Comparison of ENCODE assay signal across 14 cellular contexts in the genomic region with DNA sequence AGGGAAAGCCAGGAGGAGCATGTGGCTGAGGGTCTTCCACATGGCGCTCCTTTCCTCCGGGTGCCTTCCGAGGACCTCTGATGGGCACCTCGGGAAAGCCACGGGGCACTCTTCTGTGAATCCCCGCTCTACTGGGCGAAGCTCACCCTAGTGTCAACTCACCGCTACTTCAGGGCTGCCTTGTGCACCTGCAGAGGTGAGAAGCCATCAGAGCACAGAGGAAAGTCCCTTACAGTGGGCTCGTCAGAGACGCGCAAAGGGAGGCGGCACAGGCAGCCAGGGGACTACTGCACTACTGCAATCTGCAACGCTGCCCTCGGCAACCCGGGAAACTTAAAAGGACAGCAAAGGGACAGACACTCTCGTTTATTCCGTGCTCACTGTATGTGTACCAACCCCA. TPM values are rescaled to one million over a fixed set of nuclear protein-coding genes. Genes with fewer than 3 reads are reported as not detected.
DNase-seq lines count a peak whose midpoint lies in the region; ATAC-seq, FAIRE-seq and TF ChIP-seq lines count a peak whose summit lies in the region.
"Not testable (repeated sequence)": the region's sequence is repeated elsewhere in the genome, so short reads cannot be mapped to it uniquely, and the experiment has no call there.
"Had no signal": no experiment of that assay in that cellular context is flagged by ENCODE, and none has a peak within 500 bp of the region (broad histone marks: within the 10 kb centered on the region; RNA-seq: fewer than 3 reads in every experiment).

No MANE protein-coding gene starts in this region.

- peak; percentile 35 to 40 for ATAC-seq in CD4-positive, CD25-positive, alpha-beta regulatory T cell (ENCODE audit: low read depth in 2 of 2)
- peak; percentile 39 for ATAC-seq in GM18907 (IDR thresholded peaks at IDR 0.05; ENCODE audit: unreplicated experiment)
- ATAC-seq in GM21360 (IDR thresholded peaks at IDR 0.05; ENCODE audit: unreplicated experiment): peak; percentile 29
- ATAC-seq in HCT116: 0 out of 2 replicates have a peak, but pooled peaks have one; percentile 10
- peak; percentile 37 for ATAC-seq in HG02973 (IDR thresholded peaks at IDR 0.05; ENCODE audit: unreplicated experiment)
- peak; percentile 28 for ATAC-seq in HG03342 (IDR thresholded peaks at IDR 0.05; ENCODE audit: unreplicated experiment)
- peak; percentile 53 for ATAC-seq in T-helper 17 cell
- peak; percentile 30 for ATAC-seq in HepG2

- not testable (repeated sequence) for H3K36me3 Mint-ChIP-seq in CD4-positive, CD25-positive, alpha-beta regulatory T cell; T-helper 17 cell (ENCODE audit: low read depth)

- H3K9me3 Mint-ChIP-seq in CD4-positive, CD25-positive, alpha-beta regulatory T cell: not testable (repeated sequence)

- FAIRE-seq in HepG2 (lab: Jason Lieb, UNC): not testable (repeated sequence)

- POLR2A ChIA-PET in HCT116 (lab: Charles Lee); HepG2 (lab: Yijun Ruan, JAX): not testable (repeated sequence)

- H3K27me3 Mint-ChIP-seq in CD4-positive, CD25-positive, alpha-beta regulatory T cell; T-helper 17 cell: not testable (repeated sequence)

- not testable (repeated sequence) for TF ChIP-seq EP300 in HepG2 (IDR thresholded peaks at IDR 0.05; ENCODE audit: low read depth in 2 of 2, low read length in 2 of 2); HepG2 (CRISPR knock-in tag; IDR thresholded peaks at IDR 0.05; ENCODE audit: borderline replicate concordance)

- not testable (repeated sequence) for DNase-seq in CD4-positive, CD25-positive, alpha-beta regulatory T cell; HCT116 (ENCODE audit: low read depth, low spot score); T-helper 17 cell; HepG2 (ENCODE audit: low spot score)

- TF ChIP-seq CTCF in HCT116 (IDR thresholded peaks at IDR 0.05 in 2 of 3, conservative IDR thresholded peaks at IDR 0.05 in 1 of 3; ENCODE audit: borderline replicate concordance in 1 of 3, insufficient read depth in 1 of 3, low read depth in 2 of 3, low read length in 2 of 3); HepG2 (CRISPR knock-in tag; IDR thresholded peaks at IDR 0.05): not testable (repeated sequence)

- in situ Hi-C loops in HepG2 (cut with HindIII; ENCODE audit: extremely low pct_ligation_motif_present, low pct_unique_long_range_greater_than_20kb): not testable (repeated sequence)

- not testable (repeated sequence) for H3K79me2 ChIP-seq in HCT116 (ENCODE audit: insufficient read depth, low read length); HepG2 (ENCODE audit: insufficient read depth, low read length)

- not testable (repeated sequence) for H3K4me3 Mint-ChIP-seq in CD4-positive, CD25-positive, alpha-beta regulatory T cell; T-helper 17 cell

- not testable (repeated sequence) for H3K27ac Mint-ChIP-seq in CD4-positive, CD25-positive, alpha-beta regulatory T cell; T-helper 17 cell

- not testable (repeated sequence) for BruUV-seq in HCT116 (replicated peaks; lab: Mats Ljungman, UMichigan); HepG2 (replicated peaks; lab: Mats Ljungman, UMichigan)

- H3K9ac ChIP-seq in HCT116 (ENCODE audit: low read length); HepG2 (ENCODE audit: insufficient read depth, low read depth, low read length): not testable (repeated sequence)

- not testable (repeated sequence) for TF ChIP-seq POLR2A in HCT116 (IDR thresholded peaks at IDR 0.05; ENCODE audit: borderline replicate concordance, extremely low read depth, insufficient read depth, insufficient read length); HepG2 (IDR thresholded peaks at IDR 0.05; ENCODE audit: insufficient read depth in 1 of 2, low read depth in 2 of 2, low read length in 2 of 2)

- H3K4me1 ChIP-seq in CD4-positive, CD25-positive, alpha-beta regulatory T cell (ENCODE audit: control insufficient read depth, insufficient read depth, low read length, poor library complexity, severe bottlenecking); HCT116 (ENCODE audit: control insufficient read depth in 1 of 2, insufficient read depth in 2 of 2, low read length in 2 of 2); HepG2 (ENCODE audit: insufficient read depth, low read length): not testable (repeated sequence)

- H3K9me2 ChIP-seq in HCT116 (ENCODE audit: insufficient read depth): not testable (repeated sequence)

- not testable (repeated sequence) for H3K4me2 ChIP-seq in HCT116 (ENCODE audit: low read length); HepG2 (ENCODE audit: low read depth, low read length)

- H3K9me3 ChIP-seq in CD4-positive, CD25-positive, alpha-beta regulatory T cell (ENCODE audit: control insufficient read depth in 2 of 2, low read length in 2 of 2); HCT116 (ENCODE audit: control insufficient read depth in 1 of 2, insufficient read depth in 1 of 2, low read depth in 1 of 2, low read length in 2 of 2); T-helper 17 cell (ENCODE audit: control insufficient read depth, low read length, poor library complexity, severe bottlenecking); HepG2 (ENCODE audit: low read length): not testable (repeated sequence)

- not testable (repeated sequence) for H3K27me3 ChIP-seq in CD4-positive, CD25-positive, alpha-beta regulatory T cell (ENCODE audit: control insufficient read depth, insufficient read depth, low read length); HCT116 (ENCODE audit: insufficient read depth, low read length); HepG2 (ENCODE audit: control insufficient read depth in 1 of 2, insufficient read depth in 2 of 2, low read length in 2 of 2)

- intact Hi-C loops in HCT116 (cut with micrococcal nuclease); HepG2 (cut with micrococcal nuclease; ENCODE audit: unreplicated experiment): not testable (repeated sequence)

- not testable (repeated sequence) for H3K36me3 ChIP-seq in CD4-positive, CD25-positive, alpha-beta regulatory T cell (ENCODE audit: control insufficient read depth, insufficient read depth, low read length); HCT116 (ENCODE audit: control insufficient read depth in 1 of 2, insufficient read depth in 2 of 2, low read length in 2 of 2); HepG2 (replicated peaks in 1 of 2; ENCODE audit: control insufficient read depth in 1 of 2, insufficient read depth in 2 of 2, low read length in 2 of 2)

- H2AFZ ChIP-seq in HCT116 (ENCODE audit: low read depth, low read length, poor library complexity, severe bottlenecking); HepG2 (ENCODE audit: low read length): not testable (repeated sequence)

- H3K4me1 Mint-ChIP-seq in CD4-positive, CD25-positive, alpha-beta regulatory T cell; T-helper 17 cell: not testable (repeated sequence)

- TF ChIP-seq RAD21 in HCT116 (IDR thresholded peaks at IDR 0.05; ENCODE audit: low read depth); HepG2 (CRISPR knock-in tag; IDR thresholded peaks at IDR 0.05): not testable (repeated sequence)

- RAD21 ChIA-PET in HCT116 (lab: Charles Lee; ENCODE audit: low non-redundant PET in 1 of 2, low total read pairs in 2 of 2, uncharacterized antibody in 2 of 2, unreplicated experiment in 2 of 2): not testable (repeated sequence)

- not testable (repeated sequence) for H3K4me3 ChIP-seq in CD4-positive, CD25-positive, alpha-beta regulatory T cell (ENCODE audit: low read depth, low read length); HCT116 (replicated peaks in 1 of 2; ENCODE audit: low read depth in 1 of 2, low read length in 2 of 2); HepG2 (replicated peaks in 1 of 3; ENCODE audit: insufficient read depth in 1 of 3, low read depth in 2 of 3, low read length in 3 of 3)

- not testable (repeated sequence) for H4K20me1 ChIP-seq in HCT116 (ENCODE audit: insufficient read depth); HepG2 (ENCODE audit: insufficient read depth, low read length)

- H3K27ac ChIP-seq in CD4-positive, CD25-positive, alpha-beta regulatory T cell (ENCODE audit: insufficient read depth, low read length, poor library complexity, severe bottlenecking); HCT116 (ENCODE audit: low read depth, low read length); HepG2 (ENCODE audit: extremely low read length, insufficient read depth, low read length): not testable (repeated sequence)

- CTCF ChIA-PET in HCT116 (lab: Charles Lee); HepG2 (lab: Yijun Ruan, JAX; ENCODE audit: low intra/inter-chr PET ratio, low total read pairs): not testable (repeated sequence)

- no CpG with 5 or more reads among the region's 17 CpGs for WGBS in HepG2 (ENCODE audit: low lambda C conversion rate)

RNA-seq across cellular contexts. Expression of a gene that starts 1.4 kb away (rescaled TPM):
- 41.3 TPM for total RNA-seq in CD4-positive, CD25-positive, alpha-beta regulatory T cell
- polyA plus RNA-seq in CD4-positive, CD25-positive, alpha-beta regulatory T cell: 10 to 100 TPM; 12.7 to 13.9 (median 12.9) TPM
- 1.3 TPM for total RNA-seq in HCT116 (2021; ENCODE audit: unreplicated experiment)
- 1.3 and 1.6 TPM in 2 replicates for polyA plus RNA-seq in HCT116 (2012)
- total RNA-seq in T-helper 17 cell: 10 to 100 TPM; 23.8 to 27.1 TPM
- 0.04 TPM in 1 of 2 replicates, not detected in the other for total RNA-seq in HepG2 (2016; rRNA removed; fragmentation: Illumina TruSeq; extraction: Trizol)
- not detected in 2 replicates for total RNA-seq in HepG2 (2016; cell fraction: cytosol; rRNA removed; fragmentation: Illumina TruSeq; extraction: Trizol; ENCODE audit: low read depth)
- total RNA-seq in HepG2 (2016; cell fraction: insoluble cytoplasmic fraction; rRNA removed; fragmentation: Illumina TruSeq; extraction: Trizol): 0.07 TPM in 1 of 2 replicates, not detected in the other
- total RNA-seq in HepG2 (2016; cell fraction: membrane; rRNA removed; fragmentation: Illumina TruSeq; extraction: Trizol): 0.03 TPM in 1 of 2 replicates, not detected in the other
- total RNA-seq in HepG2 (2016; cell fraction: nucleus; rRNA removed; fragmentation: Illumina TruSeq; extraction: Trizol): not detected in 2 replicates
- polyA plus RNA-seq in HepG2 (2011; rRNA removed): 1.8 and 2.8 TPM in 2 replicates
- 1.4 and 2.0 TPM in 2 replicates for polyA plus RNA-seq in HepG2 (2011; cell fraction: cytosol; rRNA removed)
- 3.3 and 4.9 TPM in 2 replicates for polyA plus RNA-seq in HepG2 (2011; cell fraction: nucleus; rRNA removed)
- 0.38 and 0.40 TPM in 2 replicates for polyA plus RNA-seq in HepG2 (2012)
- polyA plus RNA-seq in HepG2 (2016; cell fraction: cytosol; fragmentation: Illumina TruSeq; extraction: Trizol; ENCODE audit: low read depth): not detected in 2 replicates
- polyA plus RNA-seq in HepG2 (2016; cell fraction: insoluble cytoplasmic fraction; fragmentation: Illumina TruSeq; extraction: Trizol; ENCODE audit: low read depth): not detected in 2 replicates
- polyA plus RNA-seq in HepG2 (2016; cell fraction: membrane; fragmentation: Illumina TruSeq; extraction: Trizol; ENCODE audit: low read depth): not detected in 2 replicates
- polyA plus RNA-seq in HepG2 (2016; cell fraction: nucleus; fragmentation: Illumina TruSeq; extraction: Trizol; ENCODE audit: insufficient read depth, low read depth): not detected in 2 replicates
- polyA minus RNA-seq in HepG2 (2011; rRNA and poly(A)+ RNA removed; ENCODE audit: low replicate concordance): 0.98 and 5.5 TPM in 2 replicates
- polyA minus RNA-seq in HepG2 (2011; cell fraction: cytosol; rRNA and poly(A)+ RNA removed): 1.1 and 1.9 TPM in 2 replicates
- 4.5 and 6.7 TPM in 2 replicates for polyA minus RNA-seq in HepG2 (2011; cell fraction: nucleus; rRNA and poly(A)+ RNA removed)

RNA-seq across cellular contexts. Expression of a gene that starts 50.5 kb away (rescaled TPM):
- total RNA-seq in CD4-positive, CD25-positive, alpha-beta regulatory T cell: 1.2 TPM
- polyA plus RNA-seq in CD4-positive, CD25-positive, alpha-beta regulatory T cell: under 1 TPM in 2 of 4 donors, not detected in 2; 0.14 to 0.18 TPM
- total RNA-seq in HCT116 (2021; ENCODE audit: unreplicated experiment) (1.2 TPM), T-helper 17 cell (under 1 TPM in 1 of 2 donors, not detected in 1; 0.73 TPM), HepG2 (2016; rRNA removed; fragmentation: Illumina TruSeq; extraction: Trizol) (not detected in 2 replicates)
- polyA plus RNA-seq in HCT116 (2012): 0.22 and 0.35 TPM in 2 replicates
- not detected in 2 replicates for total RNA-seq in HepG2 (2016; cell fraction: cytosol; rRNA removed; fragmentation: Illumina TruSeq; extraction: Trizol; ENCODE audit: low read depth)
- not detected in 2 replicates for total RNA-seq in HepG2 (2016; cell fraction: insoluble cytoplasmic fraction; rRNA removed; fragmentation: Illumina TruSeq; extraction: Trizol)
- total RNA-seq in HepG2 (2016; cell fraction: membrane; rRNA removed; fragmentation: Illumina TruSeq; extraction: Trizol): not detected in 2 replicates
- not detected in 2 replicates for total RNA-seq in HepG2 (2016; cell fraction: nucleus; rRNA removed; fragmentation: Illumina TruSeq; extraction: Trizol)
- polyA plus RNA-seq in HepG2 (2011; rRNA removed): not detected in 2 replicates
- not detected in 2 replicates for polyA plus RNA-seq in HepG2 (2011; cell fraction: cytosol; rRNA removed)
- polyA plus RNA-seq in HepG2 (2011; cell fraction: nucleus; rRNA removed): not detected in 2 replicates
- not detected in 2 replicates for polyA plus RNA-seq in HepG2 (2012)
- polyA plus RNA-seq in HepG2 (2016; cell fraction: cytosol; fragmentation: Illumina TruSeq; extraction: Trizol; ENCODE audit: low read depth): not detected in 2 replicates
- polyA plus RNA-seq in HepG2 (2016; cell fraction: insoluble cytoplasmic fraction; fragmentation: Illumina TruSeq; extraction: Trizol; ENCODE audit: low read depth): not detected in 2 replicates
- polyA plus RNA-seq in HepG2 (2016; cell fraction: membrane; fragmentation: Illumina TruSeq; extraction: Trizol; ENCODE audit: low read depth): not detected in 2 replicates
- not detected in 2 replicates for polyA plus RNA-seq in HepG2 (2016; cell fraction: nucleus; fragmentation: Illumina TruSeq; extraction: Trizol; ENCODE audit: insufficient read depth, low read depth)
- not detected in 2 replicates for polyA minus RNA-seq in HepG2 (2011; rRNA and poly(A)+ RNA removed; ENCODE audit: low replicate concordance)
- polyA minus RNA-seq in HepG2 (2011; cell fraction: cytosol; rRNA and poly(A)+ RNA removed): not detected in 2 replicates
- polyA minus RNA-seq in HepG2 (2011; cell fraction: nucleus; rRNA and poly(A)+ RNA removed): not detected in 2 replicates
- total RNA-seq: A172, H4, NCI-H460, osteocyte had no signal
- polyA plus RNA-seq: heart left ventricle, immature natural killer cell had no signal

Comparison
In these comparisons a context has a peak if more than half of its experiments do, and no peak if none do; other contexts are left out.
1. RNA of a gene that starts 1.4 kb away (total RNA-seq): 41.3 TPM in CD4-positive, CD25-positive, alpha-beta regulatory T cell (single experiment) and 23.8 to 27.1 TPM in T-helper 17 cell; 1.3 TPM in HCT116 (single experiment) and 0.03 to 0.07 TPM in HepG2; every median in the first group is over 10 times any median in the second.
2. Peak in every context shown above with its lines, with median percentiles within 50 percentile points of each other: ATAC-seq.